20 cellular contexts compared by ENCODE assay signal in the genomic region with DNA sequence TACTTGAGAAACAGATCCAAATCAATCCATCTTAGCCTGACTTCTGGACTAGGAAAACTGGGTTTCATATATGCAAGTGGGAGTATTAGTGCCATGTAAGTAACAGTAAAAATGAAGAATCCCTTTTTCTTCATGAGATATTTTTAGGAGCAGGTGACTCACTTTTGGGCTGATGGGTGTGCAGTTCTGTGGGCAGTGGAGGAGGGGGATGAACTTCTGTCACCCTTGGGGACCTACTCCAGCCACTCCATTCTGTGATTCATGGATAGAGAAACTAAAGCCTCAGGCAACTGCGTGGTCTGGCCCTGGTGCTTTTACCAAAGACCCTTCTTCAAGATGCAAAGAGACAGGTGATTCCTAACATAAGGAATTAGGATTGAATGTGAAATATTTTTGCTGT.
"Had no signal": no experiment of that assay in that cellular context is flagged by ENCODE, and none has a peak within 500 bp of the region (broad histone marks: within the 10 kb centered on the region; RNA-seq: fewer than 3 reads in every experiment).

No MANE protein-coding gene starts in this region.

- H3K27ac ChIP-seq: epithelial cell of prostate, esophagus muscularis mucosa, gastrocnemius medialis, neutrophil, spleen, thoracic aorta, transverse colon had no signal

- H3K4me3 ChIP-seq: esophagus muscularis mucosa, gastrocnemius medialis, spleen, thoracic aorta, transverse colon had no signal

- DNase-seq: effector memory CD4-positive, alpha-beta T cell; gastrocnemius medialis; immature natural killer cell; left colon; left ventricle myocardium superior; naive thymus-derived CD8-positive, alpha-beta T cell; posterior cingulate gyrus; right cardiac atrium; spleen; stimulated activated CD4-positive, alpha-beta T cell treated with anti-CD3 and anti-CD28 coated beads, Interleukin-2, amount 100 ng/mL, for 24 hours; stimulated activated CD4-positive, alpha-beta T cell treated with anti-CD3 and anti-CD28 coated beads, Interleukin-4, amount 100 ng/mL, for 4 hours; stimulated activated naive B cell treated with anti-CD40 and anti-IgM and Interleukin-4, amounts not matched to agents 10 μg/mL and 1 μg/mL and 100 μg/mL, for 72 hours; stimulated activated naive CD8-positive, alpha-beta T cell treated with anti-CD3 and anti-CD28 coated beads, Interleukin-15, amount 100 ng/mL, for 72 hours; substantia nigra; transverse colon had no signal

- H3K9me3 ChIP-seq: esophagus muscularis mucosa, gastrocnemius medialis, neutrophil, spleen, thoracic aorta, transverse colon had no signal

- H3K27me3 ChIP-seq: esophagus muscularis mucosa, gastrocnemius medialis, transverse colon had no signal

- H3K36me3 ChIP-seq: esophagus muscularis mucosa, gastrocnemius medialis, neutrophil, spleen, thoracic aorta, transverse colon had no signal

- H3K4me1 ChIP-seq: esophagus muscularis mucosa, gastrocnemius medialis, spleen had no signal

- FAIRE-seq: keratinocyte had no signal
